ENCODE assay signal across 16 cellular contexts in the genomic region with DNA sequence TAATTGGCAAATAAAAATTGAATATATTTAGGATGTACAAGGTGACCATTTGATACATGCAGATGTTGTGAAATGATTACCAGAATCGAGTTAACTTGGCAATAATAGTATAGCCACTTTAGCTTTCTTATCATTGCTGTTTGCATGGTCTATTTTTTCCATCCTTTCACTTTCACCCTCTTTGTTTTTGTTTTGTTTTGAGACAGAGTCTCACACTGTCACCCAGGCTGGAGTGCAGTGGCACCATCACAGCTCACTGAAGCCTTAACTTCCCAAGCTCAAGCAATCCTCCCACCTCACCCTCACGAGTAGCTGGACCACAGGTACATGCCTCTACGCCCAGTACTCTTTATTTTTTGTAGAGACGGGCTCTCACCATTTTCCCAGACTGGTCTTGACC.
A peak's percentile ranks its signal among the peaks of the same experiment; 100 is the strongest.
DNase-seq lines count a peak whose midpoint lies in the region; ATAC-seq, FAIRE-seq and TF ChIP-seq lines count a peak whose summit lies in the region.
"Had no signal": no experiment of that assay in that cellular context is flagged by ENCODE, and none has a peak within 500 bp of the region (broad histone marks: within the 10 kb centered on the region; RNA-seq: fewer than 3 reads in every experiment).

No MANE protein-coding gene starts in this region.

- TF ChIP-seq EP300 in GM12878 (IDR thresholded peaks at IDR 0.05; ENCODE audit: borderline replicate concordance in 1 of 2, control insufficient read depth in 1 of 2, low read depth in 2 of 2, low read length in 2 of 2) (no peak), SK-N-SH (IDR thresholded peaks at IDR 0.05; ENCODE audit: borderline replicate concordance in 1 of 2, low read depth in 1 of 2, low read length in 1 of 2) (no peak)

- TF ChIP-seq RAD21 in GM12878 (IDR thresholded peaks at IDR 0.05; ENCODE audit: insufficient read depth, low read depth, low read length) (no peak), SK-N-SH (IDR thresholded peaks at IDR 0.05; ENCODE audit: low read length) (no peak)

- H4K20me1 ChIP-seq in GM12878 (ENCODE audit: control insufficient read depth, insufficient read depth): no peaks in the 10 kb centered on the region
- H4K20me1 ChIP-seq in SK-N-SH (ENCODE audit: insufficient read depth): no peaks in the 10 kb centered on the region
- H4K20me1 ChIP-seq: BLaER1 had no signal

- RAD21 ChIA-PET in GM12878 (lab: Charles Lee; ENCODE audit: unreplicated experiment): no interaction called here

- intact Hi-C loops in GM12878 (cut with micrococcal nuclease; ENCODE audit: unreplicated experiment) (no loop called here), Calu3 (cut with micrococcal nuclease; ENCODE audit: unreplicated experiment) (no loop called here)

- H3K27me3 Mint-ChIP-seq in Calu3 (ENCODE audit: unreplicated experiment): no peaks in the 10 kb centered on the region
- H3K27me3 Mint-ChIP-seq: CD8-positive, alpha-beta memory T cell had no signal

- DNase-seq in OCI-M1 (lab: John Stamatoyannopoulos, UW) (peak; percentile 47), GM12878 (ENCODE audit: low read depth, low spot score) (no peak), Calu3 (no peak), SK-N-SH (no peak), NCI-H187 (lab: John Stamatoyannopoulos, UW) (no peak)
- DNase-seq: AML-193; CD8-positive, alpha-beta memory T cell; DMS 273 treated with DMSO at 0.1 percent for 48 hours; H7; KBM-7 had no signal

- H3K9me2 ChIP-seq in SK-N-SH: no peaks in the 10 kb centered on the region

- H3K36me3 ChIP-seq in ACC112 (ENCODE audit: insufficient read depth, low read length) (no peaks in the 10 kb centered on the region), GM12878 (ENCODE audit: control insufficient read depth in 2 of 2, insufficient read depth in 2 of 2, low read length in 1 of 2) (no peaks in the 10 kb centered on the region), SK-N-SH (replicated peaks in 1 of 2; ENCODE audit: control insufficient read depth in 1 of 2, insufficient read depth in 2 of 2, low read length in 1 of 2) (no peaks in the 10 kb centered on the region)
- H3K36me3 ChIP-seq: BLaER1 had no signal

- H3K4me1 ChIP-seq in ACC112 (ENCODE audit: control insufficient read depth, insufficient read depth, low read length, unreplicated experiment) (peaks cover 3% of the 10 kb centered on the region), GM12878 (ENCODE audit: control insufficient read depth, insufficient read depth, low read length) (no peaks in the 10 kb centered on the region), SK-N-SH (ENCODE audit: control insufficient read depth in 1 of 2, insufficient read depth in 2 of 2, low read depth in 1 of 2, low read length in 1 of 2) (no peaks in the 10 kb centered on the region)
- H3K4me1 ChIP-seq: BLaER1 had no signal

- SMC1A ChIA-PET in GM12878 (lab: Charles Lee; ENCODE audit: uncharacterized antibody, unreplicated experiment): interaction anchor here (1.3 kb wide), 1 partner anchor 8 kb away, joined by 4 read pairs; no protein-coding TSS in a partner anchor

- H3K4me2 ChIP-seq in GM12878 (ENCODE audit: control insufficient read depth, insufficient read depth) (no peak overlapping the region), SK-N-SH (no peak overlapping the region)
- H3K4me2 ChIP-seq: BLaER1 had no signal

- no peaks in the 10 kb centered on the region for H3K4me1 Mint-ChIP-seq in Calu3 (ENCODE audit: low read depth, unreplicated experiment)
- H3K4me1 Mint-ChIP-seq: CD8-positive, alpha-beta memory T cell had no signal

- no peaks in the 10 kb centered on the region for H3F3A ChIP-seq in SK-N-SH (replicated peaks; ENCODE audit: insufficient read depth)

- H3K27me3 ChIP-seq in ACC112 (ENCODE audit: insufficient read depth, low read length) (peaks cover 5% of the 10 kb centered on the region; the same call in 1 of the 2 replicates), GM12878 (replicated peaks in 1 of 2; ENCODE audit: control insufficient read depth in 2 of 2, insufficient read depth in 2 of 2, low read length in 1 of 2) (no peaks in the 10 kb centered on the region), SK-N-SH (ENCODE audit: insufficient read depth) (no peaks in the 10 kb centered on the region)
- H3K27me3 ChIP-seq: BLaER1 had no signal

- no peak overlapping the region for H3K27ac Mint-ChIP-seq in Calu3 (ENCODE audit: unreplicated experiment)
- H3K27ac Mint-ChIP-seq: CD8-positive, alpha-beta memory T cell had no signal

- no peaks in the 10 kb centered on the region for H3K36me3 Mint-ChIP-seq in Calu3 (ENCODE audit: insufficient read depth, unreplicated experiment)
- H3K36me3 Mint-ChIP-seq: CD8-positive, alpha-beta memory T cell had no signal

- H2AFZ ChIP-seq in ACC112 (ENCODE audit: low read length, unreplicated experiment) (peak overlapping the region; percentile 18), GM12878 (ENCODE audit: control insufficient read depth, low read depth, low read length) (no peak overlapping the region), SK-N-SH (ENCODE audit: low read depth) (no peak overlapping the region)

- 0% methylated on average over 4 of the region's 4 CpGs for WGBS in GM12878 (ENCODE audit: insufficient coverage, insufficient replicate concordance, low lambda C conversion rate, missing lambda C conversion rate)
- WGBS in SK-N-SH (ENCODE audit: low lambda C conversion rate): 2% methylated on average over 4 of the region's 4 CpGs

- H3K27ac ChIP-seq in ACC112 (ENCODE audit: low read depth, low read length): no peak overlapping the region
- no peak overlapping the region for H3K27ac ChIP-seq in GM12878 (ENCODE audit: control insufficient read depth, insufficient read depth)
- no peak overlapping the region for H3K27ac ChIP-seq in SK-N-SH (ENCODE audit: low read depth in 2 of 2, low read length in 1 of 2)
- H3K27ac ChIP-seq: 22Rv1, BLaER1 had no signal

- H3K9me3 ChIP-seq in GM12878 (replicated peaks; ENCODE audit: control insufficient read depth, insufficient read depth, low read length): no peaks in the 10 kb centered on the region
- H3K9me3 ChIP-seq in SK-N-SH: no peaks in the 10 kb centered on the region
- H3K9me3 ChIP-seq: BLaER1 had no signal

- POLR2A ChIA-PET in GM12878 (lab: Charles Lee): no interaction called here
- POLR2A ChIA-PET in SK-N-SH (lab: Yijun Ruan, JAX): no interaction called here

- no TSS peak for BruUV-seq in GM12878 (replicated peaks; lab: Mats Ljungman, UMichigan)
- BruUV-seq in Calu3 (replicated peaks; lab: Mats Ljungman, UMichigan): no TSS peak

- CTCF ChIA-PET in GM12878 (lab: Yijun Ruan, JAX) (no interaction called here), Calu3 (lab: Charles Lee) (no interaction called here), SK-N-SH (lab: Yijun Ruan, JAX) (interaction anchor here (1.1 kb wide), 1 partner anchor 11 kb away, joined by 4 read pairs; no protein-coding TSS in a partner anchor)

- in situ Hi-C loops in GM12878 (cut with MboI): no loop called here

- peaks cover 4% of the 10 kb centered on the region for H3K9me3 Mint-ChIP-seq in Calu3 (ENCODE audit: low read depth, unreplicated experiment)

- H3K79me2 ChIP-seq in ACC112 (ENCODE audit: control insufficient read depth, insufficient read depth, low read length, unreplicated experiment) (no peaks in the 10 kb centered on the region), GM12878 (ENCODE audit: control insufficient read depth, insufficient read depth, low read length) (no peaks in the 10 kb centered on the region), SK-N-SH (ENCODE audit: insufficient read depth) (no peaks in the 10 kb centered on the region)

- TF ChIP-seq CTCF in GM12878 (IDR thresholded peaks at IDR 0.05 in 2 of 3, conservative IDR thresholded peaks at IDR 0.05 in 1 of 3; ENCODE audit: control insufficient read depth in 2 of 3, extremely low read depth in 1 of 3, insufficient read depth in 1 of 3, low read depth in 3 of 3, low read length in 3 of 3) (no peak), Calu3 (IDR thresholded peaks at IDR 0.05; ENCODE audit: unreplicated experiment) (no peak), SK-N-SH (IDR thresholded peaks at IDR 0.05) (no peak)

- H3K9ac ChIP-seq in GM12878 (ENCODE audit: control insufficient read depth, insufficient read depth, low read length): no peak overlapping the region
- no peak overlapping the region for H3K9ac ChIP-seq in SK-N-SH
- H3K9ac ChIP-seq: BLaER1 had no signal

- no peak overlapping the region for H3K4me3 Mint-ChIP-seq in Calu3 (ENCODE audit: low read depth, unreplicated experiment)
- H3K4me3 Mint-ChIP-seq: CD8-positive, alpha-beta memory T cell had no signal

- no peak for FAIRE-seq in GM12878 (lab: Jason Lieb, UNC)
- FAIRE-seq: GM18507 had no signal

- no peak for TF ChIP-seq POLR2A in GM12878 (IDR thresholded peaks at IDR 0.05; ENCODE audit: low read depth, low read length)

- ATAC-seq in HG03432 (IDR thresholded peaks at IDR 0.05; ENCODE audit: unreplicated experiment) (peak; percentile 88), GM12878 (peak; percentile 76), GM19035 (IDR thresholded peaks at IDR 0.05; ENCODE audit: unreplicated experiment) (no peak)

- H3K4me3 ChIP-seq in ACC112 (ENCODE audit: low read depth, low read length) (peak overlapping the region; percentile 6), GM12878 (no peak overlapping the region), SK-N-SH (ENCODE audit: low read depth in 2 of 2, low read length in 1 of 2) (no peak overlapping the region)
- H3K4me3 ChIP-seq: BLaER1 had no signal

TF ChIP-seq in SK-N-SH, 30 proteins besides CTCF, POLR2A, EP300 and RAD21:
- TF ChIP-seq RCOR1 (IDR thresholded peaks at IDR 0.05; ENCODE audit: low read length): no peak
TF ChIP-seq in SK-N-SH: peak in this region for 0.
